In the genomic region with DNA sequence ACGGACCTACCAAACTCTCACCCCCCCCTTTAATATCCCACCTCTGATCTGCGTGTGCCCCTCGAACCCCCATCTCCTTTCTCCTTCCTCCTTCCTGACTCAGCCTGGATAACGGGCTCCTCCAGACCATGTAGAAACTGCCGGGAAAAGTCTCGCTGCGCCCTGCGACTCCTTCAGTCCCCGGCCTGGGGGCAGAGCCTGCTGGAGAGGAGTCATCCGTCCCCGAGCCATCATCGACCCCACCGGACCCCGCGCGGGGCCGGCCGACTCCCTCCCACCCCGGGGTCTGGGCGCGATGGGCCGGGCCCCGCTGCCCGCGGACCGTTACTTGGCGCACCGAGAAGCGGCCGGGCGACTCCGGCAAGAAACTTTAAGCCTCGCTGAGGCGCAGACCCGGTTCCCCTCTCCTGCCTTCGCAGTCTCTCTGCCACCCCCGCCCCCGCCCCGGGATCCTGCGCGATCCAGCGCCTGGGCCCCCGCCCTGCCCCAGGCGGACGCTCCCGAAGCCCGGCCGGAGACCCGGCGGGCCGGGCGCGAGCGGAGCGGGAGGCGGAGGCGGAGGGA, we compare ENCODE assay signal across 8 cellular contexts. TPM values are rescaled to one million over a fixed set of nuclear protein-coding genes. Genes with fewer than 3 reads are reported as not detected.
A peak's percentile ranks its signal among the peaks of the same experiment; 100 is the strongest.
DNase-seq lines count a peak whose midpoint lies in the region; ATAC-seq and TF ChIP-seq lines count a peak whose summit lies in the region.

No MANE protein-coding gene starts in this region.

- H3K9me3 Mint-ChIP-seq in MCF 10A (ENCODE audit: unreplicated experiment) = no peaks in the 10 kb centered on the region

- TF ChIP-seq POLR2A in NB4 (IDR thresholded peaks at IDR 0.05; ENCODE audit: extremely low read depth, insufficient read length) = peak; percentile 7
- no peak for TF ChIP-seq POLR2A in transverse colon (IDR thresholded peaks at IDR 0.05)

- no peak overlapping the region for H3K4me3 Mint-ChIP-seq in MCF 10A (ENCODE audit: unreplicated experiment)

- H3K27me3 Mint-ChIP-seq in MCF 10A (ENCODE audit: insufficient read depth, unreplicated experiment) = no peaks in the 10 kb centered on the region

- peak overlapping the region; percentile 61 to 71; a peak in 3 of 4 replicates for H3K4me3 ChIP-seq in DND-41 (ENCODE audit: low read depth in 1 of 2, low read length in 2 of 2)
- H3K4me3 ChIP-seq in NB4 (ENCODE audit: low read depth, low read length) = peak overlapping the region; percentile 69
- H3K4me3 ChIP-seq in lung = peak overlapping the region; percentile 71
- H3K4me3 ChIP-seq in transverse colon = peak overlapping the region; percentile 55 to 77 (median 60)

- H3K4me1 ChIP-seq in DND-41 (ENCODE audit: insufficient read depth, low read length) = peaks cover 51% of the 10 kb centered on the region
- peaks cover 3 to 5% of the 10 kb centered on the region in 2 donors for H3K4me1 ChIP-seq in lung (ENCODE audit: control insufficient read depth in 2 of 2, insufficient read depth in 2 of 2, low read length in 2 of 2)
- H3K4me1 ChIP-seq in transverse colon = peaks cover 0 to 10% (median 0%) of the 10 kb centered on the region in 4 donors

- in situ Hi-C loops in transverse colon (cut with MboI; ENCODE audit: low pct_ligation_motif_present in 1 of 4, low pct_unique_long_range_greater_than_20kb in 1 of 4, low sequenced_read_pairs in 3 of 4) = loop anchor here in 2 of 4 donors (25.0 kb wide), 2 partner anchors 579 to 1246 kb away; no protein-coding TSS in a partner anchor

- WGBS in lung, 2 donors = 1% methylated on average over 38 to 57 of the region's 57 CpGs
- 3% methylated on average over 51 of the region's 57 CpGs; no CpG with 5 or more reads in 1 of the 2 donors for WGBS in transverse colon (ENCODE audit: low coverage in 1 of 2), 2 donors

- peak overlapping the region; percentile 77 for H3K27ac ChIP-seq in DND-41 (ENCODE audit: low read length)
- H3K27ac ChIP-seq in lung (ENCODE audit: low read depth in 1 of 2, low read length in 1 of 2) = peak overlapping the region; percentile 99 to 100
- peak overlapping the region; percentile 87 to 91 (median 88) for H3K27ac ChIP-seq in transverse colon

- H3K4me1 Mint-ChIP-seq in MCF 10A (ENCODE audit: insufficient read depth, unreplicated experiment) = peaks cover 31% of the 10 kb centered on the region

- DNase-seq in DND-41 (no peak), NB4 (ENCODE audit: low read depth) (peak; percentile 69), MCF 10A (ENCODE audit: unreplicated experiment) (no peak), lung (ENCODE audit: low spot score) (no peak), transverse colon (no peak), midbrain (lab: John Stamatoyannopoulos, UW) (no peak)

- H3K27me3 ChIP-seq in DND-41 (ENCODE audit: insufficient read depth, low read length, poor library complexity) = peaks cover 18% of the 10 kb centered on the region
- no peaks in the 10 kb centered on the region for H3K27me3 ChIP-seq in lung (ENCODE audit: control insufficient read depth, insufficient read depth)
- peaks cover 97% of the 10 kb centered on the region for H3K27me3 ChIP-seq in transverse colon

- peak; percentile 27 for ATAC-seq in DND-41 (ENCODE audit: insufficient read depth, low read depth)
- peak; percentile 9 for ATAC-seq in GM21576 (IDR thresholded peaks at IDR 0.05; ENCODE audit: unreplicated experiment)
- ATAC-seq in lung (ENCODE audit: insufficient read depth, low FRiP score) = peak; percentile 3
- no peak for ATAC-seq in GM18873 (IDR thresholded peaks at IDR 0.05; ENCODE audit: low FRiP score, unreplicated experiment)

- TF ChIP-seq CTCF in DND-41 (IDR thresholded peaks at IDR 0.05; ENCODE audit: borderline replicate concordance, extremely low read depth, low read length, poor library complexity, severe bottlenecking) (no peak), NB4 (IDR thresholded peaks at IDR 0.05; ENCODE audit: low read depth, low read length) (no peak), MCF 10A (IDR thresholded peaks at IDR 0.05; ENCODE audit: unreplicated experiment) (no peak), lung (IDR thresholded peaks at IDR 0.05; ENCODE audit: control extremely low read depth, extremely low read depth) (no peak), transverse colon (IDR thresholded peaks at IDR 0.05) (no peak)

- intact Hi-C loops in MCF 10A (cut with micrococcal nuclease) = loop anchor here (2.0 to 10.0 kb wide), 9 partner anchors 36 to 966 kb away; a partner anchor contains a TSS
- intact Hi-C loops in transverse colon (cut with DNase I; ENCODE audit: low total_unique reads) = loop anchor here (10.0 kb wide), 1 partner anchor 182 kb away; a partner anchor contains a TSS

- H2AFZ ChIP-seq in DND-41 (ENCODE audit: low read depth, low read length) = peak overlapping the region; percentile 82

- POLR2A ChIA-PET in MCF 10A (lab: Yijun Ruan, JAX) = no interaction called here

- CTCF ChIA-PET in MCF 10A (lab: Yijun Ruan, JAX) = interaction anchor here (0.5 to 1.2 kb wide), 2 partner anchors 68 to 86 kb away, joined by 3 to 4 read pairs; no protein-coding TSS in a partner anchor

- peaks cover 14% of the 10 kb centered on the region for H3K36me3 Mint-ChIP-seq in MCF 10A (ENCODE audit: insufficient read depth, unreplicated experiment)

- H3K9me3 ChIP-seq in DND-41 (ENCODE audit: insufficient read depth, low read length, severe bottlenecking) (no peaks in the 10 kb centered on the region), lung (ENCODE audit: control insufficient read depth in 2 of 2, insufficient read depth in 1 of 2, low read length in 1 of 2) (no peaks in the 10 kb centered on the region), transverse colon (no peaks in the 10 kb centered on the region)

- peak overlapping the region; percentile 75 for H3K9ac ChIP-seq in DND-41 (ENCODE audit: low read depth, low read length)

- no peak for TF ChIP-seq EP300 in transverse colon (IDR thresholded peaks at IDR 0.05; ENCODE audit: low read depth)

- peaks cover 58% of the 10 kb centered on the region for H3K79me2 ChIP-seq in DND-41 (ENCODE audit: insufficient read depth, low read length)

- BruUV-seq in MCF 10A (replicated peaks; lab: Mats Ljungman, UMichigan) = no TSS peak

- peak overlapping the region; percentile 85 for H3K27ac Mint-ChIP-seq in MCF 10A (ENCODE audit: low read depth, unreplicated experiment)

- H3K36me3 ChIP-seq in DND-41 (ENCODE audit: insufficient read depth, low read length) = no peaks in the 10 kb centered on the region
- no peaks in the 10 kb centered on the region for H3K36me3 ChIP-seq in lung (ENCODE audit: control insufficient read depth in 2 of 2, insufficient read depth in 2 of 2, low read length in 2 of 2)
- no peaks in the 10 kb centered on the region for H3K36me3 ChIP-seq in transverse colon

- 0 out of 2 replicates have a peak, but pooled peaks cover 4% of the 10 kb centered on the region for H4K20me1 ChIP-seq in DND-41 (ENCODE audit: insufficient read depth, low read length)

- H3K4me2 ChIP-seq in DND-41 (ENCODE audit: insufficient read depth, low read length) = peak overlapping the region; percentile 71

RNA-seq across cellular contexts. Expression of gene ZEB2, which starts 3.4 kb away (rescaled TPM):
- 28.2 and 39.9 TPM in 2 replicates for total RNA-seq in MCF 10A (2022)
- total RNA-seq in lung = 100 to 1,000 TPM; 176 to 332 TPM
- 10 to 100 TPM; 27.0 to 77.6 TPM for polyA plus RNA-seq in lung
- 10 to 100 TPM; 19.8 to 69.6 (median 42.9) TPM for total RNA-seq in transverse colon
